Comparison of ENCODE assay signal across 27 cellular contexts in genomic region chr2:71832844-71833243, GRCh38.
"Had no signal": no experiment of that assay in that cellular context is flagged by ENCODE, and none has a peak within 500 bp of the region (broad histone marks: within the 10 kb centered on the region; RNA-seq: fewer than 3 reads in every experiment).

No MANE protein-coding gene starts in this region.

- H3K27me3 ChIP-seq: gastroesophageal sphincter, right lobe of liver, spleen, testis, tibial nerve, upper lobe of right lung had no signal

- H3K27ac Mint-ChIP-seq: immature natural killer cell; memory B cell; naive thymus-derived CD4-positive, alpha-beta T cell; nephron progenitor cell; stimulated activated naive B cell treated with anti-CD40 and anti-IgM and Interleukin-4, amounts not matched to agents 10 μg/mL and 1 μg/mL and 100 μg/mL, for 72 hours; stimulated activated naive CD8-positive, alpha-beta T cell treated with anti-CD3 and anti-CD28 coated beads, Interleukin-15, amount 100 ng/mL, for 72 hours had no signal

- H3K4me1 ChIP-seq: right lobe of liver, upper lobe of right lung had no signal

- H3K4me1 Mint-ChIP-seq: immature natural killer cell; memory B cell; stimulated activated naive B cell treated with anti-CD40 and anti-IgM and Interleukin-4, amounts not matched to agents 10 μg/mL and 1 μg/mL and 100 μg/mL, for 72 hours; stimulated activated naive CD8-positive, alpha-beta T cell treated with anti-CD3 and anti-CD28 coated beads, Interleukin-15, amount 100 ng/mL, for 72 hours had no signal

- H3K36me3 ChIP-seq: gastroesophageal sphincter, left ventricle myocardium inferior, lower lobe of right lung, right lobe of liver, spleen, tibial nerve, upper lobe of right lung had no signal

- H3K36me3 Mint-ChIP-seq: immature natural killer cell; memory B cell; naive thymus-derived CD4-positive, alpha-beta T cell; stimulated activated naive B cell treated with anti-CD40 and anti-IgM and Interleukin-4, amounts not matched to agents 10 μg/mL and 1 μg/mL and 100 μg/mL, for 72 hours had no signal

- H3K9me3 Mint-ChIP-seq: immature natural killer cell; memory B cell; nephron progenitor cell; stimulated activated naive B cell treated with anti-CD40 and anti-IgM and Interleukin-4, amounts not matched to agents 10 μg/mL and 1 μg/mL and 100 μg/mL, for 72 hours; stimulated activated naive CD8-positive, alpha-beta T cell treated with anti-CD3 and anti-CD28 coated beads, Interleukin-15, amount 100 ng/mL, for 72 hours had no signal

- ATAC-seq: esophagus mucosa; gastroesophageal sphincter; left cardiac atrium; lower lobe of right lung; naive thymus-derived CD4-positive, alpha-beta T cell; psoas muscle; right lobe of liver; stimulated activated naive B cell treated with anti-CD40 and anti-IgM and Interleukin-4, amounts not matched to agents 10 μg/mL and 1 μg/mL and 100 μg/mL, for 72 hours; stimulated activated naive CD8-positive, alpha-beta T cell treated with anti-CD3 and anti-CD28 coated beads, Interleukin-15, amount 100 ng/mL, for 72 hours; upper lobe of right lung had no signal

- FAIRE-seq: endometrium, kidney had no signal

- H3K27me3 Mint-ChIP-seq: stimulated activated naive B cell treated with anti-CD40 and anti-IgM and Interleukin-4, amounts not matched to agents 10 μg/mL and 1 μg/mL and 100 μg/mL, for 72 hours; stimulated activated naive CD8-positive, alpha-beta T cell treated with anti-CD3 and anti-CD28 coated beads, Interleukin-15, amount 100 ng/mL, for 72 hours had no signal

- H3K4me3 ChIP-seq: dorsolateral prefrontal cortex, gastroesophageal sphincter, left ventricle myocardium inferior, lower lobe of right lung, psoas muscle, right lobe of liver, spleen, testis, tibial nerve, upper lobe of right lung had no signal

- H3K9me3 ChIP-seq: gastroesophageal sphincter, left ventricle myocardium inferior, lower lobe of right lung, psoas muscle, right lobe of liver, spleen, testis, upper lobe of right lung had no signal

- H3K27ac ChIP-seq: dorsolateral prefrontal cortex, gastroesophageal sphincter, left ventricle myocardium inferior, lower lobe of right lung, psoas muscle, right lobe of liver, testis, tibial nerve, upper lobe of right lung had no signal

- DNase-seq: cortex of kidney; effector CD8-positive, alpha-beta T cell; foreskin fibroblast; glutamatergic neuron; immature natural killer cell; kidney; left cardiac atrium; left ventricle myocardium inferior; lower lobe of right lung; naive thymus-derived CD4-positive, alpha-beta T cell; nephron progenitor cell; psoas muscle; retina; right lobe of liver; spleen; stimulated activated CD4-positive, alpha-beta T cell treated with anti-CD3 and anti-CD28 coated beads, Interleukin-2, amount 100 ng/mL, for 24 hours; stimulated activated CD4-positive, alpha-beta T cell treated with anti-CD3 and anti-CD28 coated beads, Interleukin-4, amount 100 ng/mL, for 4 hours; stimulated activated naive B cell treated with anti-CD40 and anti-IgM and Interleukin-4, amounts not matched to agents 10 μg/mL and 1 μg/mL and 100 μg/mL, for 72 hours; stimulated activated naive CD8-positive, alpha-beta T cell treated with anti-CD3 and anti-CD28 coated beads, Interleukin-15, amount 100 ng/mL, for 72 hours; testis; upper lobe of right lung had no signal

- H3K4me3 Mint-ChIP-seq: immature natural killer cell; memory B cell; naive thymus-derived CD4-positive, alpha-beta T cell; nephron progenitor cell; stimulated activated naive B cell treated with anti-CD40 and anti-IgM and Interleukin-4, amounts not matched to agents 10 μg/mL and 1 μg/mL and 100 μg/mL, for 72 hours; stimulated activated naive CD8-positive, alpha-beta T cell treated with anti-CD3 and anti-CD28 coated beads, Interleukin-15, amount 100 ng/mL, for 72 hours had no signal
